In the genomic region with DNA sequence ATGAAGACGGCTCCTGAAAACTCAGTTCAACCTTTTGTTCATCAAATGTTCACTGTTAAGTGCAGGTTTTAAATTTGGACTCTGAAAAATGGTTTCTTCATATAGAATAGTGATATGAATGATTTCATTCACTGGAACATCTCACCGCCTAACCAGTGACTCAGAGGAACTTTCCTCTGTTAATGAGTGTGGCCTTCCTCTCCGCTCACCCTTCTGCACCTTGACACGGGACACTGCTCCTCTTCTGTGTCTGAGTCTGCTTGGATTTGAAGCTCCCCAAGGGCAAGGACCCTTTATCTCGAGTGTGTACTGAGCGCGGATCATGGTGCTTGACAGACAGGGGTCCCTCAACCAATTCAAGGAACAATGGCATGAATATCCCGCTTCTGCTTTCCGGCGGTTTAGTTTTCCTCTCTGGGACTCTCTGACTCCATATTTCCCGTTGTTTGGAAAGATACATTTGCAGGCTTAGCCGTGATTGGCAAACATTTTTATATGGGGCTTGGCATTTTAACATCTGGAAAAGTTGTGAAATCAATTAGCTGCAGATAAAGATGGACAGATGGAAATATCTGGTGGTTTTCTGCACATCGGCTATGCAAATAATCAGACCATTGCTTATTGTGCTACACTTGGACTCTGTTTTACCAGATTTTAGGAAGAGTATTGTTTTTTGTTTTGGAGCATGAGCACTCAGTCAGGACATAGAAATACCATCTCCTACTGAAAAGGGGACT, we compare ENCODE assay signal across 9 cellular contexts. TPM values are rescaled to one million over a fixed set of nuclear protein-coding genes. Genes with fewer than 3 reads are reported as not detected.
DNase-seq lines count a peak whose midpoint lies in the region; ATAC-seq, FAIRE-seq and TF ChIP-seq lines count a peak whose summit lies in the region.
"Had no signal": no experiment of that assay in that cellular context is flagged by ENCODE, and none has a peak within 500 bp of the region (broad histone marks: within the 10 kb centered on the region; RNA-seq: fewer than 3 reads in every experiment).

No MANE protein-coding gene starts in this region.

- H3K4me3 ChIP-seq in GM12864 (ENCODE audit: low read depth, low read length) (peak overlapping the region; percentile 23; the same call in 1 of the 2 replicates), bronchial epithelial cell (ENCODE audit: low read depth, low read length) (no peak overlapping the region)

- no peaks in the 10 kb centered on the region for H3K27me3 ChIP-seq in bronchial epithelial cell (ENCODE audit: control insufficient read depth, insufficient read depth, low read length)

- ATAC-seq in GM19043 (IDR thresholded peaks at IDR 0.05; ENCODE audit: low read depth, unreplicated experiment) (peak; percentile 65), HG02938 (IDR thresholded peaks at IDR 0.05; ENCODE audit: unreplicated experiment) (peak; percentile 48)

- TF ChIP-seq CTCF in GM12864 (IDR thresholded peaks at IDR 0.05; ENCODE audit: low read depth, low read length, missing control alignments) (no peak), bronchial epithelial cell (IDR thresholded peaks at IDR 0.05; ENCODE audit: insufficient read depth, low read length, severe bottlenecking) (no peak)

- H3K36me3 ChIP-seq in bronchial epithelial cell (ENCODE audit: control insufficient read depth, insufficient read depth, low read length): no peaks in the 10 kb centered on the region

- DNase-seq in GM12864 (ENCODE audit: low read depth): no peak
- peak; percentile 2 for DNase-seq in bronchial epithelial cell (ENCODE audit: low read depth)
- no peak for DNase-seq in putamen (ENCODE audit: low spot score)
- no peak for DNase-seq in DMS79 (lab: John Stamatoyannopoulos, UW)
- no peak for DNase-seq in iPS-NIHi11 (ENCODE audit: low spot score)
- no peak for DNase-seq in T-helper 9 cell
- DNase-seq: NCI-H446 had no signal

- FAIRE-seq in bronchial epithelial cell (lab: Jason Lieb, UNC): no peak

RNA-seq across cellular contexts. Expression of gene KBTBD8, which starts 20.9 kb away (rescaled TPM):
- total RNA-seq in bronchial epithelial cell: 1.6 and 2.0 TPM in 2 replicates
